9 cellular contexts compared by ENCODE assay signal in genomic region chr6:4509506-4509905, GRCh38.
"Had no signal": no experiment of that assay in that cellular context is flagged by ENCODE, and none has a peak within 500 bp of the region (broad histone marks: within the 10 kb centered on the region; RNA-seq: fewer than 3 reads in every experiment).

No MANE protein-coding gene starts in this region.

- H3K36me3 ChIP-seq: HAP-1 had no signal

- FAIRE-seq: HTR-8/SVneo had no signal

- ATAC-seq: GM23338, HCT116 had no signal

- H3K27ac ChIP-seq: HL-60 had no signal

- H2AFZ ChIP-seq: GM23338 had no signal

- H3K4me3 ChIP-seq: GM23338, HAP-1 had no signal

- H3K4me1 ChIP-seq: HAP-1 had no signal

- H3K9me3 ChIP-seq: HAP-1 had no signal

- DNase-seq: H7, HFFc6, IMR-90, KBM-7 had no signal

- H3K4me2 ChIP-seq: GM23338 had no signal
